ENCODE assay signal across 21 cellular contexts in genomic region chr3:49700014-49700413, GRCh38. TPM values are rescaled to one million over a fixed set of nuclear protein-coding genes. Genes with fewer than 3 reads are reported as not detected.
"Had no signal": no experiment of that assay in that cellular context is flagged by ENCODE, and none has a peak within 500 bp of the region (broad histone marks: within the 10 kb centered on the region; RNA-seq: fewer than 3 reads in every experiment).

No MANE protein-coding gene starts in this region.

- H3K27ac Mint-ChIP-seq: immature natural killer cell, memory B cell, mesothelial cell of epicardium, nephron had no signal

- H3K4me1 Mint-ChIP-seq: mesothelial cell of epicardium, nephron had no signal

- ATAC-seq: foreskin keratinocyte; right cardiac atrium; stimulated activated naive CD8-positive, alpha-beta T cell treated with anti-CD3 and anti-CD28 coated beads, Interleukin-15, Interleukin-2, amounts not matched to agents 100 U/mL and 50 U/mL, for 24 hours had no signal

- H3K4me1 ChIP-seq: colonic mucosa, foreskin keratinocyte, tibial artery, vagina had no signal

- H3K4me3 Mint-ChIP-seq: immature natural killer cell, memory B cell, mesothelial cell of epicardium, nephron had no signal

- H3K27ac ChIP-seq: colonic mucosa, foreskin keratinocyte, left lung, lower lobe of right lung, neutrophil, ovary, tibial artery, vagina had no signal

- DNase-seq: cerebellar nuclear complex; colonic mucosa; dermis blood vessel endothelial cell; foreskin keratinocyte; immature natural killer cell; left lung; lower lobe of right lung; ovary; small intestine; stimulated activated CD4-positive, alpha-beta T cell treated with anti-CD3 and anti-CD28 coated beads, Interleukin-12 subunit alpha, Interleukin-12 subunit beta, amount 100 ng/mL, for 4 hours; stimulated activated naive CD8-positive, alpha-beta T cell treated with anti-CD3 and anti-CD28 coated beads, Interleukin-15, Interleukin-2, amounts not matched to agents 100 U/mL and 50 U/mL, for 24 hours; tibial artery had no signal

- H3K9me3 Mint-ChIP-seq: immature natural killer cell, memory B cell, mesothelial cell of epicardium, nephron had no signal

- H3K27me3 Mint-ChIP-seq: memory B cell had no signal

- H3K36me3 ChIP-seq: ovary had no signal

- H3K27me3 ChIP-seq: colonic mucosa, foreskin keratinocyte, left lung, neutrophil, ovary, tibial artery, upper lobe of left lung, vagina had no signal

- H3K9me3 ChIP-seq: colonic mucosa, left lung, lower lobe of right lung, neutrophil, ovary, tibial artery, upper lobe of left lung, vagina had no signal

- H3K4me3 ChIP-seq: colonic mucosa, left lung, lower lobe of right lung, ovary, tibial artery, upper lobe of left lung, vagina had no signal

RNA-seq across cellular contexts. Expression of gene AMIGO3, which starts 19.5 kb away (rescaled TPM):
- total RNA-seq: endothelial cell of umbilical vein, foreskin keratinocyte, lower lobe of right lung, posterior vena cava, vagina had no signal
